Comparison of ENCODE assay signal across 8 cellular contexts in the genomic region with DNA sequence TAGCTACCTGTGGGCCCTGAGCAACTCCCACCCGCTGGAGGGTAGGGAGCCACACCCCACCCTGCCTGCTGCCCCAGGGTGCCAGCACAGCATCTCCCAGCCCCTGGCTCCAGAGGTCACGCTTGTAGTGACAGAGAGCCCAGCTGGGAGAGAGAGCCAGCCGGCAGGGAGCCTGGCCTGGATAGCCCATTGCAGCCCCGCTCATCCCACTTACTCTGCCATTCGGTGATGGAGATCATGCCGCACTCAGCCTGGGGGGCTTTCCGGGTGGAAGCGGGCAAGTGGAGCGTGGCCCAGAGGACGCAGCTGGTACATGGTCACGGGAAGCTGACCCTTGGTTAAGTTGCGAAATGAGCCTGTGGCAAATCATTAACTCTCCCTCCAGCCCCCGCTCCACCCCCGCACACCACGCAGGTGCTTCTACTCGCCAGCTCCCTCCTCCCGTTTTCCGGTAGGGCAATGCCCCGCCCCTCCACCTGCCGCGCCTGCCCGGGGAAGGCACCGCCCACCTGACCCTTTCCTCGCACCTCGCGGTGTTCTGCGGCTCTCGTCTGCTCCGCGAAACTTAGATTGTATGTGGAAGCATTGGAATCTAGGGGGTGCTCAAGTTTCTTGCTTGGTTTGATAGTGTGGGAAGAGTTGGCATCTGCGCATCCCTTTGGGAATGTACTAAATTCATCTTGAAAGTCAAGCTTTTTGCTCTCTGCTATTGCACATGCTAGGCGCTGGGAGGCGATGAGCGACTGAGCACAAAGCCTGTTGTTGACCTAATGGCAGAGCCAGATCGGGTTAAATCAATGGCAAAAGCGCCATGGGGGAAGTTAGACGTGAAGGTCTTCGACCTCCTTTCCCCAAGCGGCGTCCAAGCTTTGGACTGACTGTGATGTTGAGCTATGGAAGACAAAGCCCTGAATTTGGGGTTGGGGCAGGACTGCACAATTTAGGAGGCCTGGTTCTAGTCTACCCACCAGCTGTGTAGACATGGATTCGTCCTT. TPM values are rescaled to one million over a fixed set of nuclear protein-coding genes. Genes with fewer than 3 reads are reported as not detected.
DNase-seq lines count a peak whose midpoint lies in the region; ATAC-seq and TF ChIP-seq lines count a peak whose summit lies in the region.

A gene with protein sequence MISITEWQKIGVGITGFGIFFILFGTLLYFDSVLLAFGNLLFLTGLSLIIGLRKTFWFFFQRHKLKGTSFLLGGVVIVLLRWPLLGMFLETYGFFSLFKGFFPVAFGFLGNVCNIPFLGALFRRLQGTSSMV (minus strand): TSS at position 321 of the 995 bp plus-strand sequence. CDS start 82 bp downstream, at position 239.

- H3K27me3 ChIP-seq in SK-N-SH (ENCODE audit: insufficient read depth) (peaks cover 18% of the 10 kb centered on the region; the same call in 1 of the 2 replicates), psoas muscle (ENCODE audit: insufficient read depth in 3 of 3, low read length in 2 of 3) (peaks cover 0 to 35% (median 2%) of the 10 kb centered on the region in 3 donors)

- H3F3A ChIP-seq in SK-N-SH (replicated peaks; ENCODE audit: insufficient read depth) = no peaks in the 10 kb centered on the region

- H3K4me1 ChIP-seq in SK-N-SH (ENCODE audit: control insufficient read depth in 1 of 2, insufficient read depth in 2 of 2, low read depth in 1 of 2, low read length in 1 of 2) (no peaks in the 10 kb centered on the region; a peak in 1 of 4 replicates), psoas muscle (no peaks in the 10 kb centered on the region)

- peak within 1 kb of the TSS; percentile 48; the same call in 1 of the 2 replicates for H3K4me2 ChIP-seq in SK-N-SH

- H3K27ac ChIP-seq in SK-N-SH (ENCODE audit: low read depth in 2 of 2, low read length in 1 of 2) = no peak within 1 kb of the TSS
- no peak within 1 kb of the TSS for H3K27ac ChIP-seq in psoas muscle

- TF ChIP-seq RAD21 in SK-N-SH (IDR thresholded peaks at IDR 0.05; ENCODE audit: low read length) = peak; percentile 67

- H3K9ac ChIP-seq in SK-N-SH = no peak within 1 kb of the TSS

- intact Hi-C loops in psoas muscle (cut with DNase I) = loop anchor here in 1 of 2 donors (1.0 kb wide), 1 partner anchor 149 kb away; no protein-coding TSS in a partner anchor

- CTCF ChIA-PET in SK-N-SH (lab: Yijun Ruan, JAX) = interaction anchor here (0.7 to 6.2 kb wide), 22 partner anchors 7 to 289 kb away, joined by 3 to 107 read pairs (median 4); a partner anchor contains a TSS

- ATAC-seq in psoas muscle = peak; percentile 69 to 76 (median 73)

- H3K4me3 ChIP-seq in SK-N-SH (ENCODE audit: low read depth in 2 of 2, low read length in 1 of 2) = peak within 1 kb of the TSS in 1 of 2 experiments; percentile 27; a peak in 1 of 4 replicates
- no peak within 1 kb of the TSS for H3K4me3 ChIP-seq in astrocyte of the spinal cord (ENCODE audit: low read depth, low read length)
- H3K4me3 ChIP-seq in psoas muscle = peak within 1 kb of the TSS; percentile 38

- H3K36me3 ChIP-seq in SK-N-SH (replicated peaks in 1 of 2; ENCODE audit: control insufficient read depth in 1 of 2, insufficient read depth in 2 of 2, low read length in 1 of 2) (no peaks in the 10 kb centered on the region), psoas muscle (ENCODE audit: insufficient read depth in 1 of 2, low read depth in 1 of 2) (no peaks in the 10 kb centered on the region)

- TF ChIP-seq CTCF in SK-N-SH (IDR thresholded peaks at IDR 0.05) (peak; percentile 60), astrocyte of the spinal cord (IDR thresholded peaks at IDR 0.05; ENCODE audit: low read depth, low read length) (peak; percentile 81), psoas muscle (IDR thresholded peaks at IDR 0.05) (peak; percentile 54)

- no peak for TF ChIP-seq EP300 in SK-N-SH (IDR thresholded peaks at IDR 0.05; ENCODE audit: borderline replicate concordance in 1 of 2, low read depth in 1 of 2, low read length in 1 of 2)

- POLR2A ChIA-PET in SK-N-SH (lab: Yijun Ruan, JAX) = no interaction called here

- WGBS in SK-N-SH (ENCODE audit: low lambda C conversion rate) = 49% methylated on average over 35 of the region's 41 CpGs
- 9 to 11% (median 10%) methylated on average over 40 to 41 of the region's 41 CpGs for WGBS in psoas muscle, 3 donors

- H3K79me2 ChIP-seq in SK-N-SH (ENCODE audit: insufficient read depth) = no peaks in the 10 kb centered on the region

- no peaks in the 10 kb centered on the region for H3K9me2 ChIP-seq in SK-N-SH

- no peaks in the 10 kb centered on the region for H3K9me3 ChIP-seq in SK-N-SH
- H3K9me3 ChIP-seq in psoas muscle = no peaks in the 10 kb centered on the region

- in situ Hi-C loops in astrocyte of the spinal cord (cut with HindIII; ENCODE audit: low sequenced_read_pairs) = no loop called here

- no peak within 1 kb of the TSS for H2AFZ ChIP-seq in SK-N-SH (ENCODE audit: low read depth)

- H4K20me1 ChIP-seq in SK-N-SH (ENCODE audit: insufficient read depth) = no peaks in the 10 kb centered on the region

- peak; percentile 20 for DNase-seq in NCI-H748 (lab: John Stamatoyannopoulos, UW; ENCODE audit: unreplicated experiment)
- no peak for DNase-seq in NCI-H748 treated with DMSO at 0.1 percent for 48 hours (lab: John Stamatoyannopoulos, UW)
- DNase-seq in HPDE6-E6E7 (ENCODE audit: extremely low spot score) = peak; percentile 84
- peak; percentile 65 for DNase-seq in SK-N-SH
- DNase-seq in astrocyte of the spinal cord (ENCODE audit: low read depth, low spot score) = peak; percentile 52
- peak; percentile 72 for DNase-seq in hepatic stellate cell (ENCODE audit: low spot score)
- DNase-seq in psoas muscle = peak; percentile 56 to 82
- no peak for DNase-seq in RKO (ENCODE audit: low spot score)

TF ChIP-seq in SK-N-SH, 30 proteins besides CTCF, POLR2A, EP300 and RAD21:
- TF ChIP-seq, protein P1, sequence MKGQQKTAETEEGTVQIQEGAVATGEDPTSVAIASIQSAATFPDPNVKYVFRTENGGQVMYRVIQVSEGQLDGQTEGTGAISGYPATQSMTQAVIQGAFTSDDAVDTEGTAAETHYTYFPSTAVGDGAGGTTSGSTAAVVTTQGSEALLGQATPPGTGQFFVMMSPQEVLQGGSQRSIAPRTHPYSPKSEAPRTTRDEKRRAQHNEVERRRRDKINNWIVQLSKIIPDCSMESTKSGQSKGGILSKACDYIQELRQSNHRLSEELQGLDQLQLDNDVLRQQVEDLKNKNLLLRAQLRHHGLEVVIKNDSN (IDR thresholded peaks at IDR 0.05; ENCODE audit: borderline replicate concordance, low read depth) = no peak
- peak; percentile 64 for TF ChIP-seq SMC3 (IDR thresholded peaks at IDR 0.05; ENCODE audit: low read depth, low read length)
- TF ChIP-seq, protein P2, sequence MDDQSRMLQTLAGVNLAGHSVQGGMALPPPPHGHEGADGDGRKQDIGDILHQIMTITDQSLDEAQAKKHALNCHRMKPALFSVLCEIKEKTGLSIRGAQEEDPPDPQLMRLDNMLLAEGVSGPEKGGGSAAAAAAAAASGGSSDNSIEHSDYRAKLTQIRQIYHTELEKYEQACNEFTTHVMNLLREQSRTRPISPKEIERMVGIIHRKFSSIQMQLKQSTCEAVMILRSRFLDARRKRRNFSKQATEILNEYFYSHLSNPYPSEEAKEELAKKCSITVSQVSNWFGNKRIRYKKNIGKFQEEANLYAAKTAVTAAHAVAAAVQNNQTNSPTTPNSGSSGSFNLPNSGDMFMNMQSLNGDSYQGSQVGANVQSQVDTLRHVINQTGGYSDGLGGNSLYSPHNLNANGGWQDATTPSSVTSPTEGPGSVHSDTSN (IDR thresholded peaks at IDR 0.05) = no peak

RNA-seq across cellular contexts. Expression of the gene that starts here (rescaled TPM):
- polyA plus RNA-seq in SK-N-SH (2012; rRNA removed) (not detected in 2 replicates), psoas muscle (1 to 10 TPM in 1 of 3 donors, under 1 TPM in 2; 0.30 to 7.1 (median 0.37) TPM)
- 0.04 and 0.05 TPM in 2 replicates for polyA plus RNA-seq in SK-N-SH (2012; cell fraction: cytosol; rRNA removed)
- polyA plus RNA-seq in SK-N-SH (2012; cell fraction: nucleus; rRNA removed) = not detected in 2 replicates
- total RNA-seq in psoas muscle = not detected

Comparison
In these comparisons a context has a peak if more than half of its experiments do, and no peak if none do; other contexts are left out.
1. DNase-seq: peak in NCI-H748 (single experiment), HPDE6-E6E7 (single experiment), astrocyte of the spinal cord (single experiment), hepatic stellate cell (single experiment) and psoas muscle (2 of 2); none in NCI-H748 treated with DMSO at 0.1 percent for 48 hours (single experiment) and RKO (single experiment).
2. Peak in DNase-seq and H3K4me2 ChIP-seq in SK-N-SH; RNA of the gene not detected or under 1 TPM.
3. Peak in every context shown above with its lines, with median percentiles within 50 percentile points of each other: CTCF ChIP-seq.